9 cellular contexts compared by ENCODE assay signal in genomic region chr11:12086271-12087074, GRCh38. TPM values are rescaled to one million over a fixed set of nuclear protein-coding genes. Genes with fewer than 3 reads are reported as not detected.
DNase-seq lines count a peak whose midpoint lies in the region; ATAC-seq, FAIRE-seq and TF ChIP-seq lines count a peak whose summit lies in the region.
"Had no signal": no experiment of that assay in that cellular context is flagged by ENCODE, and none has a peak within 500 bp of the region (broad histone marks: within the 10 kb centered on the region; RNA-seq: fewer than 3 reads in every experiment).

No MANE protein-coding gene starts in this region.

- H3K9ac ChIP-seq in astrocyte (ENCODE audit: low read length) = peak overlapping the region; percentile 98

- TF ChIP-seq CTCF in AG09319 (IDR thresholded peaks at IDR 0.05; ENCODE audit: low read depth, low read length) (no peak), astrocyte (IDR thresholded peaks at IDR 0.05; ENCODE audit: insufficient read depth, low read depth, low read length) (no peak), testis (IDR thresholded peaks at IDR 0.05) (no peak)

- intact Hi-C loops in testis (cut with DNase I; ENCODE audit: low total_unique reads) = no loop called here

- ATAC-seq in GM18511 (IDR thresholded peaks at IDR 0.05; ENCODE audit: unreplicated experiment) = no peak

- H3K36me3 ChIP-seq in astrocyte (ENCODE audit: insufficient read depth, low read length) = no peaks in the 10 kb centered on the region
- H3K36me3 ChIP-seq in testis (ENCODE audit: low read depth, missing control alignments) = no peaks in the 10 kb centered on the region

- H3K27me3 ChIP-seq in astrocyte (ENCODE audit: insufficient read depth, low read length) = no peaks in the 10 kb centered on the region
- no peaks in the 10 kb centered on the region for H3K27me3 ChIP-seq in testis

- H3K9me3 ChIP-seq in astrocyte (ENCODE audit: insufficient read depth, low read depth, low read length) (peaks cover 4% of the 10 kb centered on the region), testis (no peaks in the 10 kb centered on the region)

- H2AFZ ChIP-seq in astrocyte (ENCODE audit: low read depth, low read length) = no peak overlapping the region

- H3K4me2 ChIP-seq in astrocyte (ENCODE audit: low read length) = peak overlapping the region; percentile 91

- H3K4me1 ChIP-seq in astrocyte (ENCODE audit: insufficient read depth, low read length) = peaks cover 60% of the 10 kb centered on the region
- H3K4me1 ChIP-seq in testis = peaks cover 43% of the 10 kb centered on the region

- H3K9me3 Mint-ChIP-seq in astrocyte (ENCODE audit: unreplicated experiment) = peaks cover 2% of the 10 kb centered on the region

- 37 to 42% methylated on average over 3 of the region's 3 CpGs for WGBS in testis, 2 donors

- peak; percentile 65 for FAIRE-seq in astrocyte (lab: Jason Lieb, UNC)
- FAIRE-seq: colon had no signal

- peak; percentile 85 for TF ChIP-seq EP300 in Ishikawa (IDR thresholded peaks at IDR 0.05; ENCODE audit: borderline replicate concordance)

- H3K27ac ChIP-seq in astrocyte (ENCODE audit: low read depth, low read length) (peak overlapping the region; percentile 100), testis (peak overlapping the region; percentile 83 to 93)

- peak overlapping the region; percentile 77 for H3K4me3 Mint-ChIP-seq in astrocyte (ENCODE audit: unreplicated experiment)

- TF ChIP-seq RAD21 in Ishikawa (IDR thresholded peaks at IDR 0.05; ENCODE audit: low read depth) = no peak

- H4K20me1 ChIP-seq in astrocyte (ENCODE audit: insufficient read depth, low read length) = no peaks in the 10 kb centered on the region

- peaks cover 4% of the 10 kb centered on the region for H3K79me2 ChIP-seq in astrocyte (ENCODE audit: insufficient read depth, low read length)

- no peaks in the 10 kb centered on the region for H3K27me3 Mint-ChIP-seq in astrocyte (ENCODE audit: low read depth, unreplicated experiment)

- H3K36me3 Mint-ChIP-seq in astrocyte (ENCODE audit: low read depth, unreplicated experiment) = peaks cover 3% of the 10 kb centered on the region

- H3K4me1 Mint-ChIP-seq in astrocyte (ENCODE audit: low read depth, unreplicated experiment) = peaks cover 59% of the 10 kb centered on the region

- peak; percentile 83 for DNase-seq in AG09319 (ENCODE audit: extremely low read depth, low read depth)
- peak; percentile 98 for DNase-seq in astrocyte (ENCODE audit: low read depth)
- DNase-seq in islet precursor cell = peak; percentile 87
- DNase-seq in testis = peak; percentile 71
- no peak for DNase-seq in NCI-H1436 (lab: John Stamatoyannopoulos, UW)
- no peak for DNase-seq in activated naive CD4-positive, alpha-beta T cell treated with Interleukin-2 at 50 U/mL for 16 hours

- no peak for TF ChIP-seq POLR2A in testis (IDR thresholded peaks at IDR 0.05)

- H3K4me3 ChIP-seq in astrocyte (ENCODE audit: insufficient read depth, low read depth, low read length) = peak overlapping the region; percentile 52
- no peak overlapping the region for H3K4me3 ChIP-seq in testis

- peak overlapping the region; percentile 100 for H3K27ac Mint-ChIP-seq in astrocyte (ENCODE audit: unreplicated experiment)

TF ChIP-seq in Ishikawa, 13 proteins besides CTCF, POLR2A, EP300 and RAD21:
- TF ChIP-seq FOXM1 (IDR thresholded peaks at IDR 0.05; ENCODE audit: borderline replicate concordance, low read depth) (peak; percentile 74; the same call in 1 of the 2 replicates), TEAD4 (IDR thresholded peaks at IDR 0.05) (peak; percentile 69; the same call in 1 of the 2 replicates), TAF1 (IDR thresholded peaks at IDR 0.05; ENCODE audit: low read depth) (no peak), ZBTB7A (IDR thresholded peaks at IDR 0.05; ENCODE audit: low read depth) (no peak), REST (IDR thresholded peaks at IDR 0.05; ENCODE audit: low read depth) (no peak), USF1 (IDR thresholded peaks at IDR 0.05) (no peak), CEBPB (IDR thresholded peaks at IDR 0.05) (no peak), EGR1 (IDR thresholded peaks at IDR 0.05) (no peak), CREB1 (IDR thresholded peaks at IDR 0.05; ENCODE audit: low read depth) (no peak), YY1 (IDR thresholded peaks at IDR 0.05; ENCODE audit: low read depth) (no peak), TCF12 (IDR thresholded peaks at IDR 0.05; ENCODE audit: low read depth) (peak; percentile 70), NFIC (IDR thresholded peaks at IDR 0.05) (peak; percentile 16; the same call in 1 of the 2 replicates)
- TF ChIP-seq, protein P1, sequence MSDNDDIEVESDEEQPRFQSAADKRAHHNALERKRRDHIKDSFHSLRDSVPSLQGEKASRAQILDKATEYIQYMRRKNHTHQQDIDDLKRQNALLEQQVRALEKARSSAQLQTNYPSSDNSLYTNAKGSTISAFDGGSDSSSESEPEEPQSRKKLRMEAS (IDR thresholded peaks at IDR 0.05) = no peak

RNA-seq across cellular contexts. Expression of gene MICAL2, which starts 23.9 kb away (rescaled TPM):
- 357 and 471 TPM in 2 replicates for total RNA-seq in astrocyte
- 100 to 1,000 TPM; 401 to 461 TPM for total RNA-seq in testis
- 224 TPM for polyA plus RNA-seq in testis (ENCODE audit: insufficient read depth, low read depth, low replicate concordance)

Comparison
In these comparisons a context has a peak if more than half of its experiments do, and no peak if none do; other contexts are left out.
1. DNase-seq: peak in AG09319 (single experiment), astrocyte (single experiment), islet precursor cell (single experiment) and testis (single experiment); none in NCI-H1436 (single experiment) and activated naive CD4-positive, alpha-beta T cell treated with Interleukin-2 at 50 U/mL for 16 hours (single experiment).